Comparison of ENCODE assay signal across 7 cellular contexts in the genomic region with DNA sequence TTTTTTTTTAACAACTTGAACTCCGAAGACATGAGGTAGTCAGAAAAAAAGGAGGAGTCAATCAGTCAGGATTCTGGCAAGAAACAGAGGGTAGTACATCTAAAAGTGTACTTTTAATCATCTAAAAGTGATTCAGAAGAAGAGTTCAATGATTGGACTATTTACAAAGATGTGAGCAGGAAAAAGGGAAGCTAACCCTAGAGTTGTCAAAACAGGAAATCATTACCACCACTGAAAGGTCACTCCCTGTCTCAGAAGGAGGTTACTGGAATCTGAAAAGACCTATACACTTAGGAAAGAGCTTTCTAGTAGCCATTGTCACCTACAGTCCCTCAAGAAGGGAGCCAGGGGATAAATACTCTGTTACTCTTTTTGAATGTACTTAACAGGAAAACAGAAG. TPM values are rescaled to one million over a fixed set of nuclear protein-coding genes. Genes with fewer than 3 reads are reported as not detected.
A peak's percentile ranks its signal among the peaks of the same experiment; 100 is the strongest.
DNase-seq lines count a peak whose midpoint lies in the region; ATAC-seq and TF ChIP-seq lines count a peak whose summit lies in the region.

No MANE protein-coding gene starts in this region.

- peaks cover 1% of the 10 kb centered on the region for H3K27me3 Mint-ChIP-seq in T-helper 2 cell treated with Interferon-gamma antibody and Interleukin-4, amounts not matched to agents 5 μg/mL and 100 μg/mL, for 36 hours (ENCODE audit: low read depth)
- H3K27me3 Mint-ChIP-seq in osteocyte (ENCODE audit: unreplicated experiment) = peaks cover 5% of the 10 kb centered on the region

- H3K4me1 ChIP-seq in neutrophil (ENCODE audit: control insufficient read depth in 1 of 2, insufficient read depth in 1 of 2, low read depth in 1 of 2, low read length in 1 of 2) = peaks cover 22 to 41% of the 10 kb centered on the region in 2 experiments

- no peak for TF ChIP-seq CTCF in neutrophil (IDR thresholded peaks at IDR 0.05)
- no peak for TF ChIP-seq CTCF in osteocyte (IDR thresholded peaks at IDR 0.05)

- no peaks in the 10 kb centered on the region for H3K27me3 ChIP-seq in neutrophil

- H3K4me1 Mint-ChIP-seq in T-helper 2 cell treated with Interferon-gamma antibody and Interleukin-4, amounts not matched to agents 5 μg/mL and 100 μg/mL, for 36 hours (ENCODE audit: low read depth) = peaks cover 57% of the 10 kb centered on the region
- H3K4me1 Mint-ChIP-seq in osteocyte (ENCODE audit: unreplicated experiment) = peaks cover 6% of the 10 kb centered on the region

- H3K36me3 ChIP-seq in neutrophil = no peaks in the 10 kb centered on the region

- peak overlapping the region; percentile 24 to 37 for H3K4me3 ChIP-seq in neutrophil (ENCODE audit: low read depth in 1 of 2, low read length in 1 of 2)

- H3K4me3 Mint-ChIP-seq in T-helper 2 cell treated with Interferon-gamma antibody and Interleukin-4, amounts not matched to agents 5 μg/mL and 100 μg/mL, for 36 hours = peak overlapping the region; percentile 59
- no peak overlapping the region for H3K4me3 Mint-ChIP-seq in osteocyte (ENCODE audit: unreplicated experiment)

- H3K27ac Mint-ChIP-seq in T-helper 2 cell treated with Interferon-gamma antibody and Interleukin-4, amounts not matched to agents 5 μg/mL and 100 μg/mL, for 36 hours = peak overlapping the region; percentile 73
- no peak overlapping the region for H3K27ac Mint-ChIP-seq in osteocyte (ENCODE audit: unreplicated experiment)

- no peaks in the 10 kb centered on the region for H3K9me3 Mint-ChIP-seq in T-helper 2 cell treated with Interferon-gamma antibody and Interleukin-4, amounts not matched to agents 5 μg/mL and 100 μg/mL, for 36 hours
- no peaks in the 10 kb centered on the region for H3K9me3 Mint-ChIP-seq in osteocyte (ENCODE audit: unreplicated experiment)

- H3K9me3 ChIP-seq in neutrophil = no peaks in the 10 kb centered on the region

- peaks cover 8% of the 10 kb centered on the region for H3K36me3 Mint-ChIP-seq in T-helper 2 cell treated with Interferon-gamma antibody and Interleukin-4, amounts not matched to agents 5 μg/mL and 100 μg/mL, for 36 hours (ENCODE audit: low read depth)
- H3K36me3 Mint-ChIP-seq in osteocyte (ENCODE audit: unreplicated experiment) = no peaks in the 10 kb centered on the region

- DNase-seq in T-helper 2 cell treated with Interferon-gamma antibody and Interleukin-4, amounts not matched to agents 5 μg/mL and 100 μg/mL, for 36 hours (ENCODE audit: low spot score) = no peak
- no peak for DNase-seq in osteocyte (ENCODE audit: extremely low spot score, unreplicated experiment)
- no peak for DNase-seq in activated CD4-positive, CD25-positive, alpha-beta regulatory T cell treated with anti-CD3 and anti-CD28 coated beads, Interleukin-2, amount 50 U/mL, for 72 hours
- DNase-seq in activated CD4-positive, alpha-beta T cell treated with anti-CD3 and anti-CD28 coated beads, Interleukin-2, amount 50 U/mL, for 1 hour = no peak

- ATAC-seq in GM19324 (IDR thresholded peaks at IDR 0.05; ENCODE audit: low FRiP score, unreplicated experiment) = peak; percentile 42
- peak; percentile 41 for ATAC-seq in HG03025 (IDR thresholded peaks at IDR 0.05; ENCODE audit: low FRiP score, unreplicated experiment)

- H3K27ac ChIP-seq in neutrophil = peak overlapping the region; percentile 87

RNA-seq across cellular contexts. Expression of a gene that starts 16.7 kb away (rescaled TPM):
- 40.7 and 41.4 TPM in 2 replicates for total RNA-seq in osteocyte

RNA-seq across cellular contexts. Expression of a gene that starts 52.8 kb away (rescaled TPM):
- not detected in 2 replicates for total RNA-seq in osteocyte
